In the genomic region with DNA sequence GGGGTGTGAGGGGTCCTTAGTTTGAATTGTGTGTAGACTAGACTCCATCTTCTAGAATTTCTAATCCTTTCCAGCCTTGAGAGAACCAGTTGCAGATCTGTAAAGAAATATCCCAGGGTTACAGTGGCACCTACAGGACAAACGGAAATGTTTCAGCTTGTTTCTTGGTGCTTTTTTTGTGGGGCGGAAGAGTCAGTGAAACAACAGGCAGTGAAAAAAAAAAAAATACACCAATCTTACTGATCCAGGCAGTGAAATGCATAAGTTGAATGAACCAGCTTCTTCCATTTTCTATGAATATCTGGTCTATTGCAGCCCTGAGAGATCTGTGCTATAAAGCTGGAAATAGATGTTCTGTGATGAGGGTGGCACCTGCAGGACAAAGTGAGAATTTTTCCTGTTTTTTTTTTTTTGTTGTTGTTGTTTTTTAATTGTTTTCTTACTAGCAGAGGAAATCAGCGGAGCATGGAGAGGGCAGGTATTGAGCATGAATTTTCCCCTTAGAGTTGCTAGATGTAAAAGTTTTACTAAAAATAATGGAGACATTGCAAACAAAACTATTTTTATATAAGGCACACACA, we compare ENCODE assay signal across 8 cellular contexts.
DNase-seq lines count a peak whose midpoint lies in the region; ATAC-seq and TF ChIP-seq lines count a peak whose summit lies in the region.

No MANE protein-coding gene starts in this region.

- DNase-seq in OCI-LY7 (ENCODE audit: low spot score): peak; percentile 43
- peak; percentile 73 for DNase-seq in medulla oblongata (ENCODE audit: extremely low spot score)
- no peak for DNase-seq in mesenteric fat pad (ENCODE audit: low spot score)
- DNase-seq in activated CD4-positive, alpha-beta T cell treated with anti-CD3 and anti-CD28 coated beads, Interleukin-2, amount 50 U/mL, for 4 hours: no peak

- peak; percentile 82 for ATAC-seq in GM21576 (IDR thresholded peaks at IDR 0.05; ENCODE audit: unreplicated experiment)

- TF ChIP-seq RAD21 in Ishikawa (IDR thresholded peaks at IDR 0.05; ENCODE audit: low read depth): peak; percentile 43

- H3K9me3 ChIP-seq in ES-I3 (ENCODE audit: control insufficient read depth, insufficient read depth, low read length) (no peaks in the 10 kb centered on the region), OCI-LY7 (ENCODE audit: low read length) (no peaks in the 10 kb centered on the region), endocrine pancreas (ENCODE audit: control insufficient read depth, low read length) (no peaks in the 10 kb centered on the region)

- no peaks in the 10 kb centered on the region for H3K9me2 ChIP-seq in OCI-LY7 (ENCODE audit: insufficient read depth, low read length)

- H4K20me1 ChIP-seq in OCI-LY7 (ENCODE audit: insufficient read depth, low read length): no peaks in the 10 kb centered on the region

- no peak for TF ChIP-seq EP300 in Ishikawa (IDR thresholded peaks at IDR 0.05; ENCODE audit: borderline replicate concordance)

- H3K4me3 ChIP-seq in OCI-LY7 (ENCODE audit: low read depth, low read length, poor library complexity, severe bottlenecking) (no peak overlapping the region), endocrine pancreas (ENCODE audit: control insufficient read depth, insufficient read depth, low read length) (peak overlapping the region; percentile 31)

- CTCF ChIA-PET in OCI-LY7 (lab: Charles Lee; ENCODE audit: unreplicated experiment): interaction anchor here (1.2 kb wide), 1 partner anchor 178 kb away, joined by 11 read pairs; no protein-coding TSS in a partner anchor

- no peaks in the 10 kb centered on the region for H3K79me2 ChIP-seq in OCI-LY7 (ENCODE audit: insufficient read depth, low read depth, low read length)

- H3K4me2 ChIP-seq in OCI-LY7 (ENCODE audit: low read length): peak overlapping the region; percentile 21; the same call in 1 of the 2 replicates

- no TSS peak for BruUV-seq in OCI-LY7 (replicated peaks; lab: Mats Ljungman, UMichigan)

- H3K27me3 ChIP-seq in endocrine pancreas (ENCODE audit: control insufficient read depth, insufficient read depth, low read length): no peaks in the 10 kb centered on the region

- no peak overlapping the region for H3K27ac ChIP-seq in OCI-LY7 (ENCODE audit: low read depth, low read length, poor library complexity, severe bottlenecking)

- peak overlapping the region; percentile 26; the same call in 1 of the 2 replicates for H2AFZ ChIP-seq in OCI-LY7 (ENCODE audit: low read length)

- H3K9ac ChIP-seq in ES-I3 (ENCODE audit: low read depth, low read length) (peak overlapping the region; percentile 22; the same call in 1 of the 2 replicates), endocrine pancreas (ENCODE audit: control insufficient read depth, insufficient read depth, low read length) (no peak overlapping the region)

- H3K36me3 ChIP-seq in ES-I3 (ENCODE audit: insufficient read depth, low read length) (no peaks in the 10 kb centered on the region), OCI-LY7 (ENCODE audit: insufficient read depth, low read length) (no peaks in the 10 kb centered on the region), endocrine pancreas (ENCODE audit: control insufficient read depth, insufficient read depth, low read length) (no peaks in the 10 kb centered on the region)

- H3K4me1 ChIP-seq in ES-I3 (ENCODE audit: insufficient read depth, low read length) (no peaks in the 10 kb centered on the region), OCI-LY7 (ENCODE audit: insufficient read depth, low read length, poor library complexity, severe bottlenecking) (no peaks in the 10 kb centered on the region), endocrine pancreas (ENCODE audit: control insufficient read depth, insufficient read depth, low read length) (peaks cover 20% of the 10 kb centered on the region)

- intact Hi-C loops in OCI-LY7 (cut with micrococcal nuclease; ENCODE audit: unreplicated experiment): loop anchor here (1.0 to 2.0 kb wide), 2 partner anchors 163 to 180 kb away; no protein-coding TSS in a partner anchor

- POLR2A ChIA-PET in OCI-LY7 (lab: Charles Lee): interaction anchor here (0.7 kb wide), 2 partner anchors 32 to 158 kb away, joined by 3 read pairs; no protein-coding TSS in a partner anchor

- peak; percentile 87 for TF ChIP-seq CTCF in OCI-LY7 (conservative IDR thresholded peaks at IDR 0.05; ENCODE audit: low read length)

TF ChIP-seq in Ishikawa, 13 proteins besides CTCF, POLR2A, EP300 and RAD21:
- no peak for TF ChIP-seq EGR1 (IDR thresholded peaks at IDR 0.05)
- TF ChIP-seq TCF12 (IDR thresholded peaks at IDR 0.05; ENCODE audit: low read depth): no peak
- TF ChIP-seq YY1 (IDR thresholded peaks at IDR 0.05; ENCODE audit: low read depth): no peak
- TF ChIP-seq TAF1 (IDR thresholded peaks at IDR 0.05; ENCODE audit: low read depth): no peak
- no peak for TF ChIP-seq FOXM1 (IDR thresholded peaks at IDR 0.05; ENCODE audit: borderline replicate concordance, low read depth)
- TF ChIP-seq CREB1 (IDR thresholded peaks at IDR 0.05; ENCODE audit: low read depth): no peak
- TF ChIP-seq TEAD4 (IDR thresholded peaks at IDR 0.05): no peak
- no peak for TF ChIP-seq REST (IDR thresholded peaks at IDR 0.05; ENCODE audit: low read depth)
- no peak for TF ChIP-seq USF1 (IDR thresholded peaks at IDR 0.05)
- TF ChIP-seq CEBPB (IDR thresholded peaks at IDR 0.05): no peak
- TF ChIP-seq NFIC (IDR thresholded peaks at IDR 0.05): no peak
- TF ChIP-seq MAX (IDR thresholded peaks at IDR 0.05): no peak
- no peak for TF ChIP-seq ZBTB7A (IDR thresholded peaks at IDR 0.05; ENCODE audit: low read depth)

Comparison
In these comparisons a context has a peak if more than half of its experiments do, and no peak if none do; other contexts are left out.
1. DNase-seq: peak in OCI-LY7 (single experiment) and medulla oblongata (single experiment); none in mesenteric fat pad (single experiment) and activated CD4-positive, alpha-beta T cell treated with anti-CD3 and anti-CD28 coated beads, Interleukin-2, amount 50 U/mL, for 4 hours (0 of 2).